8 cellular contexts compared by ENCODE assay signal in the genomic region with DNA sequence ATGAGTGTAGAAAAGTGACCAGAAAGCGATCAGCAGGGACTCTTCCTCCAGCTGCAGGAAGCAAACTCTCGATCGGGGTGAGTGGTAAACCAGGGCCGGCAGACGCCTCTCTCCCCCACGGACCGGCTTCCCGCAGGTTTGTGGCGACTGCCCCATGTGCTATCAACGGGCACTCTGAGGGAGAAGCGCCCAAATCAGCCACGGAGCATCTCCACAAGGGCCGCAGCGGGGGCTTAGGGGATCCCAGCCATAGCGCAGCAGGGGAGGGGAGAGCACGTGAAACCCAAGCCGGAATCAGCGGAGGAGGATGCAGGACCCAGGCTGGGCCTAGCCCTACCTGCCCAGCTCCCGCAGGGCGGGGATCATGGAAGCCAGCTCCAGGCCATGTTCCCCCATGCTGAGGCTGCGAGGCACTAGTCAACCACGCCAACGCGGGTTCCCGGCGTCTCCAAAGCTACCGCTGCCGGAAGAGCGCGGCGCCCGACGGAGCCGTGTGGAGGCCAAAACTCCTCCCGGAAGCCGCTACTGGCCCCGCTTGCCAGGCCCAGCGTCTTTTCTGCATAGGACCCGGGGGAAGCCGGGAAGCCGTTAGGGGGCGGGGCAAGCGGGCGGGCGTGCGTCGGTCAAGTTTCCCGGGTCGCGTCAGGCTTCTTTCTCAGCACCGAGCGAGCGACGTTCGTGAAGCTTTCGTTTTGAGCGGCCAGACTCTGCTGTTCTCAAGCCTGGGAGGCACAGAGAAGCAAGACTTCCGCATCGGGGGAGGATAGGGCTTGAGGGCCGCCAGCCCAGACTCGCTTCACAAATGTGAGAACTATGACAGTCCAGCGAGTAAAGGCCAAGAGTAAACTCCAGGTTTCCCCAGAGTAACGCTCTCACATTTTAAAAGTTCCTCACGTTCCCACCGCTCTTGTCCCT. TPM values are rescaled to one million over a fixed set of nuclear protein-coding genes. Genes with fewer than 3 reads are reported as not detected.
DNase-seq lines count a peak whose midpoint lies in the region; ATAC-seq and TF ChIP-seq lines count a peak whose summit lies in the region.

A gene (minus strand): TSS at position 425 of the 915 bp plus-strand sequence. CDS start 29 bp downstream, at position 396.

- H3K9ac ChIP-seq in parathyroid adenoma = peak within 1 kb of the TSS; percentile 70

- peaks cover 26% of the 10 kb centered on the region for H3K79me2 ChIP-seq in parathyroid adenoma

- H2AFZ ChIP-seq in parathyroid adenoma = peak within 1 kb of the TSS; percentile 97

- ATAC-seq in HG02759 (IDR thresholded peaks at IDR 0.05; ENCODE audit: unreplicated experiment) (peak; percentile 96), Right ventricle myocardium inferior (peak; percentile 99)

- no peaks in the 10 kb centered on the region for H3K36me3 ChIP-seq in parathyroid adenoma (ENCODE audit: control insufficient read depth, insufficient read depth, low read length)
- no peaks in the 10 kb centered on the region for H3K36me3 ChIP-seq in tibial nerve

- TF ChIP-seq CTCF in GM12864 (IDR thresholded peaks at IDR 0.05; ENCODE audit: low read depth, low read length, missing control alignments) (no peak), parathyroid adenoma (IDR thresholded peaks at IDR 0.05) (no peak), tibial nerve (IDR thresholded peaks at IDR 0.05) (peak in 1 of 5 experiments; percentile 66)

- intact Hi-C loops in Right ventricle myocardium inferior (cut with DNase I) = loop anchor here (5.0 kb wide), 1 partner anchor 424 kb away; a partner anchor contains a TSS

- WGBS in tibial nerve, 2 donors = 0% methylated on average over 32 to 49 of the region's 65 CpGs

- H3K9me3 ChIP-seq in parathyroid adenoma (ENCODE audit: control insufficient read depth, low read length) (no peaks in the 10 kb centered on the region), tibial nerve (no peaks in the 10 kb centered on the region)

- peak; percentile 90 for DNase-seq in GM12864 (ENCODE audit: low read depth)
- peak; percentile 97 to 98 (median 98) for DNase-seq in NCI-H1417 (lab: John Stamatoyannopoulos, UW)
- peak; percentile 94 for DNase-seq in SW 1271 (lab: John Stamatoyannopoulos, UW)
- DNase-seq in activated naive CD8-positive, alpha-beta T cell treated with anti-CD3 and anti-CD28 coated beads, Interleukin-2, amount 50 U/mL, for 16 hours (ENCODE audit: low read depth, low spot score) = peak; percentile 88
- peak; percentile 98 for DNase-seq in Right ventricle myocardium inferior (ENCODE audit: missing footprints)
- DNase-seq in tibial nerve (ENCODE audit: low spot score in 2 of 2) = peak; percentile 87 to 90

- TF ChIP-seq EP300 in tibial nerve (IDR thresholded peaks at IDR 0.05) = peak; percentile 92 to 94

- TF ChIP-seq POLR2A in tibial nerve (IDR thresholded peaks at IDR 0.05) = peak in 1 of 2 donors; percentile 57

- H3K4me2 ChIP-seq in parathyroid adenoma (ENCODE audit: low read length) = peak within 1 kb of the TSS; percentile 59

- H3K27ac ChIP-seq in parathyroid adenoma (peak within 1 kb of the TSS; percentile 93), tibial nerve (peak within 1 kb of the TSS; percentile 9 to 95 (median 92))

- H3K27me3 ChIP-seq in parathyroid adenoma (ENCODE audit: control insufficient read depth, insufficient read depth, low read length) = no peaks in the 10 kb centered on the region
- H3K27me3 ChIP-seq in tibial nerve = no peaks in the 10 kb centered on the region

- peak within 1 kb of the TSS; percentile 92 for H3K4me3 ChIP-seq in GM12864 (ENCODE audit: low read depth, low read length)
- peak within 1 kb of the TSS; percentile 72 for H3K4me3 ChIP-seq in parathyroid adenoma (ENCODE audit: low read depth, low read length)
- peak within 1 kb of the TSS; percentile 64 to 96 (median 85) for H3K4me3 ChIP-seq in tibial nerve

- peaks cover 12% of the 10 kb centered on the region for H3K4me1 ChIP-seq in parathyroid adenoma
- peaks cover 0 to 38% (median 17%) of the 10 kb centered on the region in 4 donors for H3K4me1 ChIP-seq in tibial nerve

RNA-seq across cellular contexts. Expression of the gene that starts here (rescaled TPM):
- 8.5 TPM for total RNA-seq in Right ventricle myocardium inferior
- 10 to 100 TPM; 20.8 to 43.3 (median 31.6) TPM for total RNA-seq in tibial nerve

Comparison
In these comparisons a context has a peak if more than half of its experiments do, and no peak if none do; other contexts are left out.
1. Peak in every context shown above with its lines: DNase-seq, ATAC-seq, H3K4me3 ChIP-seq and H3K27ac ChIP-seq.